In the genomic region with DNA sequence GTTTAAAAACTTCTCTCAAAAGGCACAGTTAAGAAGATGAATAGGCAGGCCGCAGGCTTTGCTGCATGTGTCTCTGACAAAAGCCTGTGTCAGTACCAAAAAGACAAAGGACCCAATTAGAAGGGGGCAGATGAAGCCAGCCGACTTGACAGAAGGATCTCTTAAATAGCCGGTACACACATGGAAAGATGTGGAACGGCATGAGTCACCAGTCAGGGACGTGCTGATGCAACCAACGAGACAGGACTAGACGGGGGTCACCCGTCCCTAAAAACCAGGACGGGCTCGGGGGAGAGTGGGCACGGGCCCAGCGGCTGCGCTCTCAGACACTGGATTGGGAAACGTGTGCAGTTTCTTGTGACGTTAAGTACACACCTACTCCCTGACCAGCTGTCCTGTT, we compare ENCODE assay signal across 21 cellular contexts. TPM values are rescaled to one million over a fixed set of nuclear protein-coding genes. Genes with fewer than 3 reads are reported as not detected.
DNase-seq lines count a peak whose midpoint lies in the region; ATAC-seq lines count a peak whose summit lies in the region.
"Had no signal": no experiment of that assay in that cellular context is flagged by ENCODE, and none has a peak within 500 bp of the region (broad histone marks: within the 10 kb centered on the region; RNA-seq: fewer than 3 reads in every experiment).

No MANE protein-coding gene starts in this region.

- H3K27ac Mint-ChIP-seq in stimulated activated naive CD8-positive, alpha-beta T cell treated with anti-CD3 and anti-CD28 coated beads, Interleukin-15, Interleukin-2, amounts not matched to agents 100 ng/mL and 50 ng/mL, for 24 hours: peak overlapping the region; percentile 33
- H3K27ac Mint-ChIP-seq: activated naive CD4-positive, alpha-beta T cell treated with anti-CD3 and anti-CD28 coated beads for 36 hours; IgD-negative memory B cell had no signal

- H3K4me1 Mint-ChIP-seq in stimulated activated naive CD8-positive, alpha-beta T cell treated with anti-CD3 and anti-CD28 coated beads, Interleukin-15, Interleukin-2, amounts not matched to agents 100 ng/mL and 50 ng/mL, for 24 hours (ENCODE audit: low read depth): no peaks in the 10 kb centered on the region
- H3K4me1 Mint-ChIP-seq: immature natural killer cell had no signal

- H3K27ac ChIP-seq in cingulate gyrus (ENCODE audit: low read depth, low read length): peak overlapping the region; percentile 54
- H3K27ac ChIP-seq: cardiac muscle cell, transverse colon had no signal

- H3K4me3 Mint-ChIP-seq in stimulated activated naive CD8-positive, alpha-beta T cell treated with anti-CD3 and anti-CD28 coated beads, Interleukin-15, Interleukin-2, amounts not matched to agents 100 ng/mL and 50 ng/mL, for 24 hours: no peak overlapping the region
- H3K4me3 Mint-ChIP-seq: activated naive CD4-positive, alpha-beta T cell treated with anti-CD3 and anti-CD28 coated beads for 36 hours; CD4-positive, alpha-beta memory T cell; immature natural killer cell had no signal

- H3K9me3 Mint-ChIP-seq in stimulated activated naive CD8-positive, alpha-beta T cell treated with anti-CD3 and anti-CD28 coated beads, Interleukin-15, Interleukin-2, amounts not matched to agents 100 ng/mL and 50 ng/mL, for 24 hours: no peaks in the 10 kb centered on the region
- H3K9me3 Mint-ChIP-seq: activated naive CD4-positive, alpha-beta T cell treated with anti-CD3 and anti-CD28 coated beads for 36 hours; IgD-negative memory B cell; immature natural killer cell had no signal

- DNase-seq in stimulated activated naive CD8-positive, alpha-beta T cell treated with anti-CD3 and anti-CD28 coated beads, Interleukin-15, Interleukin-2, amounts not matched to agents 100 U/mL and 50 U/mL, for 24 hours: no peak
- DNase-seq in left lobe of liver (ENCODE audit: low spot score): no peak
- DNase-seq in cerebellar nuclear complex (lab: John Stamatoyannopoulos, UW): no peak
- no peak for DNase-seq in NCI-H526 treated with DMSO at 0.1 percent for 48 hours (lab: John Stamatoyannopoulos, UW)
- DNase-seq in NCI-H2227 (lab: John Stamatoyannopoulos, UW; ENCODE audit: unreplicated experiment): no peak
- DNase-seq: activated CD8-positive, alpha-beta memory T cell treated with anti-CD3 and anti-CD28 coated beads, Interleukin-2, amount 50 U/mL, for 48 hours; activated naive CD4-positive, alpha-beta T cell treated with anti-CD3 and anti-CD28 coated beads for 36 hours; CD4-positive, alpha-beta memory T cell; DND-41; HCEC 1CT; immature natural killer cell; NCI-H1092 treated with DMSO at 0.1 percent for 48 hours; stimulated activated CD4-positive, alpha-beta T cell treated with anti-CD3 and anti-CD28 coated beads, Interleukin-4, amount 100 ng/mL, for 4 hours; transverse colon had no signal

- H3K27me3 Mint-ChIP-seq in stimulated activated naive CD8-positive, alpha-beta T cell treated with anti-CD3 and anti-CD28 coated beads, Interleukin-15, Interleukin-2, amounts not matched to agents 100 ng/mL and 50 ng/mL, for 24 hours: no peaks in the 10 kb centered on the region
- H3K27me3 Mint-ChIP-seq: CD4-positive, alpha-beta memory T cell; IgD-negative memory B cell had no signal

- no peak for ATAC-seq in stimulated activated naive CD8-positive, alpha-beta T cell treated with anti-CD3 and anti-CD28 coated beads, Interleukin-15, Interleukin-2, amounts not matched to agents 100 U/mL and 50 U/mL, for 24 hours
- peak; percentile 47 for ATAC-seq in left lobe of liver
- no peak for ATAC-seq in HG02884 (IDR thresholded peaks at IDR 0.05; ENCODE audit: unreplicated experiment)
- ATAC-seq: Right ventricle myocardium inferior had no signal

- H3K36me3 Mint-ChIP-seq in stimulated activated naive CD8-positive, alpha-beta T cell treated with anti-CD3 and anti-CD28 coated beads, Interleukin-15, Interleukin-2, amounts not matched to agents 100 ng/mL and 50 ng/mL, for 24 hours (ENCODE audit: low read depth): peaks cover 67% of the 10 kb centered on the region

RNA-seq across cellular contexts. Expression of gene MMP17, which starts 34.6 kb away (rescaled TPM):
- 1.1 TPM for total RNA-seq in left lobe of liver
- total RNA-seq: activated naive CD4-positive, alpha-beta T cell treated with anti-CD3 and anti-CD28 coated beads for 36 hours; cardiac muscle cell; T-helper 2 cell treated with Interferon-gamma antibody and Interleukin-4, amounts not matched to agents 100 ng/mL and 5 ng/mL, for 36 hours had no signal
